ENCODE assay signal across 19 cellular contexts in the genomic region with DNA sequence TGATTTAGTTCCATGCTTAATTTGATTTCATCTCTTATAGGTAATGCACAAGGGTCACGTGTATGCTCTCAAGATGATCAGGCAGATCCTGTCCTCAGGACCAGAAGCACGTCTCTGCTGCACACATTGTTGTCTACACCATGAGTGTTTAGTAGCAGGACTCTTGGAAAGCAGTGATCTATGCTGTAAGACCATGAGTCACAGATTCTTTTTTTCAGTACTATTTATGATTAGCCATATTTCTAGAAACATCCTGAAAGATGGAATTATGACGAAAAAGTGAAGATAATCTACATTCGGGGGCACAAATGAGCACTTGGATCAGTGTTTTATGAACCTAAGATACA. TPM values are rescaled to one million over a fixed set of nuclear protein-coding genes. Genes with fewer than 3 reads are reported as not detected.
DNase-seq lines count a peak whose midpoint lies in the region; ATAC-seq, FAIRE-seq and TF ChIP-seq lines count a peak whose summit lies in the region.
"Had no signal": no experiment of that assay in that cellular context is flagged by ENCODE, and none has a peak within 500 bp of the region (broad histone marks: within the 10 kb centered on the region; RNA-seq: fewer than 3 reads in every experiment).

No MANE protein-coding gene starts in this region.

- FAIRE-seq in astrocyte (lab: Jason Lieb, UNC) = no peak
- FAIRE-seq: GM12892, GM18507, H54, HepG2 had no signal

- peaks cover 4% of the 10 kb centered on the region for H3K9me3 Mint-ChIP-seq in astrocyte (ENCODE audit: unreplicated experiment)

- H2AFZ ChIP-seq in GM23248 (no peak overlapping the region), astrocyte (ENCODE audit: low read depth, low read length) (no peak overlapping the region)

- peaks cover 96% of the 10 kb centered on the region for H3K79me2 ChIP-seq in GM23248 (ENCODE audit: insufficient read depth)
- H3K79me2 ChIP-seq in astrocyte (ENCODE audit: insufficient read depth, low read length) = peaks cover 95% of the 10 kb centered on the region

- ATAC-seq in HG03139 (IDR thresholded peaks at IDR 0.05; ENCODE audit: unreplicated experiment) = no peak
- ATAC-seq: HepG2 had no signal

- H3K4me1 Mint-ChIP-seq in astrocyte (ENCODE audit: low read depth, unreplicated experiment) = peaks cover 18% of the 10 kb centered on the region

- H3K4me3 ChIP-seq in GM23248 = no peak overlapping the region
- H3K4me3 ChIP-seq in astrocyte (ENCODE audit: insufficient read depth, low read depth, low read length) = no peak overlapping the region
- H3K4me3 ChIP-seq in fibroblast of mammary gland (ENCODE audit: control insufficient read depth, low read depth, low read length) = no peak overlapping the region
- no peak overlapping the region for H3K4me3 ChIP-seq in retinal pigment epithelial cell (ENCODE audit: low read length)

- 85 to 90% methylated on average over 4 of the region's 4 CpGs for WGBS in GM23248 (ENCODE audit: low coverage in 1 of 2, low lambda C conversion rate in 2 of 2, missing lambda C conversion rate in 2 of 2), 2 experiments

- DNase-seq in GM23248 = peak; percentile 43
- DNase-seq in astrocyte (ENCODE audit: low read depth) = peak; percentile 24
- peak; percentile 23 for DNase-seq in fibroblast of mammary gland (ENCODE audit: low read depth)
- DNase-seq in retinal pigment epithelial cell (ENCODE audit: low read depth) = peak; percentile 4
- no peak for DNase-seq in cerebellar nuclear complex (lab: John Stamatoyannopoulos, UW)
- no peak for DNase-seq in glomerular visceral epithelial cell (ENCODE audit: extremely low spot score)
- DNase-seq: DMS79, KG1, NCI-H1105 treated with DMSO at 0.1 percent for 48 hours, NCI-H1694 treated with DMSO at 0.1 percent for 48 hours, NCI-H510A, NCI-H748 treated with DMSO at 0.1 percent for 48 hours, OCI-M1, SHP77 had no signal

- H3K4me1 ChIP-seq in GM23248 (ENCODE audit: insufficient read depth) (no peaks in the 10 kb centered on the region), astrocyte (ENCODE audit: insufficient read depth, low read length) (peaks cover 16% of the 10 kb centered on the region)

- H3K4me3 Mint-ChIP-seq in astrocyte (ENCODE audit: unreplicated experiment) = no peak overlapping the region

- H3K9ac ChIP-seq in GM23248 (no peak overlapping the region), astrocyte (ENCODE audit: low read length) (no peak overlapping the region)

- H3K27me3 ChIP-seq in GM23248 (replicated peaks; ENCODE audit: insufficient read depth) (no peaks in the 10 kb centered on the region), astrocyte (ENCODE audit: insufficient read depth, low read length) (no peaks in the 10 kb centered on the region)

- H3K9me3 ChIP-seq in GM23248 (ENCODE audit: low read depth) (no peaks in the 10 kb centered on the region), astrocyte (ENCODE audit: insufficient read depth, low read depth, low read length) (no peaks in the 10 kb centered on the region)

- no peaks in the 10 kb centered on the region for H3K27me3 Mint-ChIP-seq in astrocyte (ENCODE audit: low read depth, unreplicated experiment)

- H4K20me1 ChIP-seq in GM23248 (ENCODE audit: insufficient read depth) (peaks cover 8% of the 10 kb centered on the region; the same call in 1 of the 2 replicates), astrocyte (ENCODE audit: insufficient read depth, low read length) (peaks cover 82% of the 10 kb centered on the region)

- no peaks in the 10 kb centered on the region; the same call in 1 of the 2 replicates for H3F3A ChIP-seq in GM23248 (ENCODE audit: insufficient read depth)

- H3K4me2 ChIP-seq in GM23248 (ENCODE audit: unreplicated experiment) = no peak overlapping the region
- no peak overlapping the region for H3K4me2 ChIP-seq in astrocyte (ENCODE audit: low read length)

- H3K27ac Mint-ChIP-seq in astrocyte (ENCODE audit: unreplicated experiment) = no peak overlapping the region

- H3K27ac ChIP-seq in GM23248 = no peak overlapping the region
- no peak overlapping the region for H3K27ac ChIP-seq in astrocyte (ENCODE audit: low read depth, low read length)

- peaks cover 45% of the 10 kb centered on the region for H3K36me3 Mint-ChIP-seq in astrocyte (ENCODE audit: low read depth, unreplicated experiment)

- H3K36me3 ChIP-seq in GM23248 (ENCODE audit: low read depth) = peaks cover 21% of the 10 kb centered on the region; the same call in 1 of the 2 replicates
- peaks cover 9% of the 10 kb centered on the region for H3K36me3 ChIP-seq in astrocyte (ENCODE audit: insufficient read depth, low read length)

- in situ Hi-C loops in GM23248 (cut with MboI) = no loop called here

- H3K9me2 ChIP-seq in GM23248 (ENCODE audit: insufficient read depth) = no peaks in the 10 kb centered on the region

- TF ChIP-seq CTCF in astrocyte (IDR thresholded peaks at IDR 0.05; ENCODE audit: insufficient read depth, low read depth, low read length) (no peak), fibroblast of mammary gland (conservative IDR thresholded peaks at IDR 0.05; ENCODE audit: control insufficient read depth, insufficient read depth, low read depth, low read length) (no peak), retinal pigment epithelial cell (conservative IDR thresholded peaks at IDR 0.05; ENCODE audit: low read depth, low read length) (no peak)

RNA-seq across cellular contexts. Expression of gene ZBED4, which starts 29.6 kb away (rescaled TPM):
- total RNA-seq in GM23248 (2014; rRNA removed; shearing (Covaris generic)) = 7.7 and 8.9 TPM in 2 replicates
- polyA plus RNA-seq in GM23248 (2016; fragmentation: Nextera tagmentation; extraction: Ambion mirVana) = 5.0 and 6.3 TPM in 2 replicates
- total RNA-seq in astrocyte = 21.0 and 22.7 TPM in 2 replicates

RNA-seq across cellular contexts. Expression of gene ALG12, which starts 35.0 kb away (rescaled TPM):
- total RNA-seq in GM23248 (2014; rRNA removed; shearing (Covaris generic)) = 16.9 and 24.4 TPM in 2 replicates
- 21.9 and 28.5 TPM in 2 replicates for polyA plus RNA-seq in GM23248 (2016; fragmentation: Nextera tagmentation; extraction: Ambion mirVana)
- total RNA-seq in astrocyte = 23.8 and 26.2 TPM in 2 replicates

RNA-seq across cellular contexts. Expression of gene CRELD2, which starts 35.2 kb away (rescaled TPM):
- total RNA-seq in GM23248 (2014; rRNA removed; shearing (Covaris generic)) = 57.1 and 73.2 TPM in 2 replicates
- 78.4 and 80.0 TPM in 2 replicates for polyA plus RNA-seq in GM23248 (2016; fragmentation: Nextera tagmentation; extraction: Ambion mirVana)
- 49.6 and 58.2 TPM in 2 replicates for total RNA-seq in astrocyte

RNA-seq across cellular contexts. Expression of gene BRD1, which starts 55.6 kb away (rescaled TPM):
- 23.1 and 24.4 TPM in 2 replicates for total RNA-seq in GM23248 (2014; rRNA removed; shearing (Covaris generic))
- polyA plus RNA-seq in GM23248 (2016; fragmentation: Nextera tagmentation; extraction: Ambion mirVana) = 4.4 and 4.5 TPM in 2 replicates
- 30.0 and 32.4 TPM in 2 replicates for total RNA-seq in astrocyte

Comparison
In these comparisons a context has a peak if more than half of its experiments do, and no peak if none do; other contexts are left out.
1. DNase-seq: peak in GM23248 (single experiment), astrocyte (single experiment), fibroblast of mammary gland (single experiment) and retinal pigment epithelial cell (single experiment); none in cerebellar nuclear complex (0 of 2) and glomerular visceral epithelial cell (single experiment).